Comparison of ENCODE assay signal across 29 cellular contexts in the genomic region with DNA sequence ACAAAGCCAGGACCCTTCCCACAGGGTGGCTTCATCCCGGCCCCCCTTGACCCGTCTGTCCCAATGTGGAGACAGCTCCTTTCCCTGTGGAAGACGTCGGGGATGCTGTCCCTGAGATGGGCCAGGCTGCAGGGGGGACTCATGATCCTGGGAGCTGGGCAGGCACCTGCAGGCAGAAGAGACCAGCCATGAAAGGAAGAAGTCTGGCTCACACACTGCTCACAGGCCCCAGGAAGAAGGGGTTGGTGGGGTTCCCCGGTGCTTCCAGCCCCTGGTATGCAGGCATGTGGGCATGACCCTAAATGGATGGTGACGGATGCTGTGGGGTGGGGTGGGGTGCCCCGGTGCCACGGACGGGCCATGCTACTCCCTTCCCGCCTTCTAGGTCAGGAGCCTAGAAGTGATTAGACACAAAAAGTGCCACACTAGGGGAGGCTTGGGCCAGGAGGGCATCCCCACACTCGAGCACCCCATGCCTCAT. TPM values are rescaled to one million over a fixed set of nuclear protein-coding genes. Genes with fewer than 3 reads are reported as not detected.
"Had no signal": no experiment of that assay in that cellular context is flagged by ENCODE, and none has a peak within 500 bp of the region (broad histone marks: within the 10 kb centered on the region; RNA-seq: fewer than 3 reads in every experiment).

No MANE protein-coding gene starts in this region.

- H3K27ac Mint-ChIP-seq: activated CD8-positive, alpha-beta memory T cell treated with anti-CD3 and anti-CD28 coated beads, Interleukin-2, amount 10 ng/mL, durations not matched to agents 7 days and 5 days; activated CD8-positive, alpha-beta T cell treated with anti-CD3 and anti-CD28 coated beads for 36 hours; activated naive CD4-positive, alpha-beta T cell treated with anti-CD3 and anti-CD28 coated beads, Interleukin-2, amount 50 U/mL, for 24 hours; effector memory CD8-positive, alpha-beta T cell; memory B cell; progenitor cell of endocrine pancreas; T-cell; T-helper 2 cell treated with Interferon-gamma antibody and Interleukin-4, amounts not matched to agents 5 μg/mL and 100 μg/mL, for 36 hours had no signal

- ATAC-seq: activated CD8-positive, alpha-beta memory T cell treated with anti-CD3 and anti-CD28 coated beads, Interleukin-2, amount 10 ng/mL, durations not matched to agents 7 days and 5 days; activated CD8-positive, alpha-beta T cell treated with anti-CD3 and anti-CD28 coated beads for 36 hours; effector memory CD8-positive, alpha-beta T cell; gastrocnemius medialis; stimulated activated naive CD8-positive, alpha-beta T cell treated with anti-CD3 and anti-CD28 coated beads, Interleukin-15, Interleukin-2, amounts not matched to agents 100 U/mL and 50 U/mL, for 24 hours; T-cell had no signal

- H3K9me3 ChIP-seq: ascending aorta, esophagus muscularis mucosa, gastrocnemius medialis, thyroid gland had no signal

- DNase-seq: activated CD4-positive, alpha-beta T cell treated with anti-CD3 and anti-CD28 coated beads for 48 hours; activated CD8-positive, alpha-beta memory T cell treated with anti-CD3 and anti-CD28 coated beads, Interleukin-2, amount 10 ng/mL, durations not matched to agents 7 days and 5 days; activated CD8-positive, alpha-beta T cell treated with anti-CD3 and anti-CD28 coated beads for 36 hours; activated gamma-delta T cell treated with Interleukin-2 at 50 U/mL for 16 hours; activated T-cell treated with anti-CD3 and anti-CD28 coated beads for 4 hours; brain microvascular endothelial cell; central memory CD4-positive, alpha-beta T cell; effector memory CD8-positive, alpha-beta T cell; gastrocnemius medialis; hypothalamus; occipital lobe; retina; stimulated activated CD4-positive, alpha-beta T cell treated with anti-CD3 and anti-CD28 coated beads, Interleukin-4, amount 100 ng/mL, for 1 hour; stimulated activated naive CD8-positive, alpha-beta T cell treated with anti-CD3 and anti-CD28 coated beads, Interleukin-15, Interleukin-2, amounts not matched to agents 100 U/mL and 50 U/mL, for 24 hours; thyroid gland had no signal

- H3K36me3 Mint-ChIP-seq: activated CD8-positive, alpha-beta memory T cell treated with anti-CD3 and anti-CD28 coated beads, Interleukin-2, amount 10 ng/mL, durations not matched to agents 7 days and 5 days; activated naive CD4-positive, alpha-beta T cell treated with anti-CD3 and anti-CD28 coated beads, Interleukin-2, amount 50 U/mL, for 24 hours; memory B cell; T-cell had no signal

- H3K4me3 Mint-ChIP-seq: activated CD8-positive, alpha-beta memory T cell treated with anti-CD3 and anti-CD28 coated beads, Interleukin-2, amount 10 ng/mL, durations not matched to agents 7 days and 5 days; activated CD8-positive, alpha-beta T cell treated with anti-CD3 and anti-CD28 coated beads for 36 hours; activated naive CD4-positive, alpha-beta T cell treated with anti-CD3 and anti-CD28 coated beads, Interleukin-2, amount 50 U/mL, for 24 hours; effector memory CD8-positive, alpha-beta T cell; memory B cell; T-cell; T-helper 2 cell treated with Interferon-gamma antibody and Interleukin-4, amounts not matched to agents 5 μg/mL and 100 μg/mL, for 36 hours had no signal

- H3K4me1 ChIP-seq: ascending aorta, esophagus muscularis mucosa, gastrocnemius medialis, thyroid gland had no signal

- H3K27ac ChIP-seq: ascending aorta, brain microvascular endothelial cell, esophagus muscularis mucosa, gastrocnemius medialis, thyroid gland had no signal

- H3K27me3 ChIP-seq: ascending aorta, brain microvascular endothelial cell, thyroid gland had no signal

- H3K4me3 ChIP-seq: ascending aorta, dorsolateral prefrontal cortex, esophagus muscularis mucosa, gastrocnemius medialis, thyroid gland had no signal

- H3K36me3 ChIP-seq: ascending aorta, brain microvascular endothelial cell, esophagus muscularis mucosa, gastrocnemius medialis, thyroid gland had no signal

- H3K27me3 Mint-ChIP-seq: activated CD8-positive, alpha-beta memory T cell treated with anti-CD3 and anti-CD28 coated beads, Interleukin-2, amount 10 ng/mL, durations not matched to agents 7 days and 5 days; activated CD8-positive, alpha-beta T cell treated with anti-CD3 and anti-CD28 coated beads for 36 hours; activated naive CD4-positive, alpha-beta T cell treated with anti-CD3 and anti-CD28 coated beads, Interleukin-2, amount 50 U/mL, for 24 hours had no signal

- H3K9me3 Mint-ChIP-seq: activated CD8-positive, alpha-beta T cell treated with anti-CD3 and anti-CD28 coated beads for 36 hours; activated naive CD4-positive, alpha-beta T cell treated with anti-CD3 and anti-CD28 coated beads, Interleukin-2, amount 50 U/mL, for 24 hours; effector memory CD8-positive, alpha-beta T cell; memory B cell; T-cell; T-helper 2 cell treated with Interferon-gamma antibody and Interleukin-4, amounts not matched to agents 5 μg/mL and 100 μg/mL, for 36 hours had no signal

- H3K4me1 Mint-ChIP-seq: memory B cell had no signal

RNA-seq across cellular contexts. Expression of gene ACTRT2, which starts 8.3 kb away (rescaled TPM):
- total RNA-seq: activated CD8-positive, alpha-beta memory T cell treated with anti-CD3 and anti-CD28 coated beads, Interleukin-2, amount 10 ng/mL, durations not matched to agents 7 days and 5 days; activated CD8-positive, alpha-beta T cell treated with anti-CD3 and anti-CD28 coated beads for 36 hours; ascending aorta; esophagus muscularis mucosa; gastrocnemius medialis; lower leg skin; mononuclear cell; myocyte; occipital lobe; progenitor cell of endocrine pancreas; subcutaneous adipose tissue; T-cell had no signal
- polyA plus RNA-seq: adipose tissue, neural cell had no signal

RNA-seq across cellular contexts. Expression of gene PRDM16, which starts 39.5 kb away (rescaled TPM):
- total RNA-seq: activated CD8-positive, alpha-beta memory T cell treated with anti-CD3 and anti-CD28 coated beads, Interleukin-2, amount 10 ng/mL, durations not matched to agents 7 days and 5 days; mononuclear cell; myocyte had no signal
